8 cellular contexts compared by ENCODE assay signal in the genomic region with DNA sequence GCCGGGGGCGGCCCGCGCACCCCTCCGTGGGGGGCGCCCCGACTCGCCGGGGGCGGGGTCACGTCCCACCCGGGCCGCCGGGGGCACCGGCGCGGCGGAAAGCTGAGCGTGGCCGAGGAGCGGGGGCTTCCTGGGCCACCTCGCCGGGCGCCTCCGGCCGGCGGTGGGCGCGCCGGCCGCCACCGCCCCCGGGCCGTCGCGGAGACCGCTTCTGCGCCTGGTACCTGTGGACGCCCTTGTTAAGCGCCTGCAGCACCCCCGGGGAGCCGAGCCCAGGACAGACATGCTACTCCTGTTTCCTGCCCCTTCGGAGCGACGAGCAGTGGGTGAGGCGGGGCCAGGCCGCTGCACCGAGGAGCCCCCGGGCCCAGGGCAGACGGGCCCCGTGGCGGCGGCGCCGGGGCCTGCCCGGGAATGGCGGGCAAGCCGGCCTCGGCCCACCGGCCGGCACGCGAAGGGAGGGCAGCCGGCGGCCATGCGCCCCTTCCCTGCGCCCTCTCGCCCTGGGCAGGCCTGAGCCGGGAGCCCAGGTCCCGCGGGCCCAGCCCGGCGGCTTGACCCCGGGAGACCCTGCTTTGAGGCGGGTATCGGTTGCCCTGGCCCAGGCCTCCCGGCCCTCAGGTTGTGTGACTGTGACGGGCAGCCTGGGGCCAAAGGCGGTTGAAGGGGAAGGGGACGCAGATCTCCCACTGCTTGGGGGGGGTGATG. TPM values are rescaled to one million over a fixed set of nuclear protein-coding genes. Genes with fewer than 3 reads are reported as not detected.
DNase-seq lines count a peak whose midpoint lies in the region; ATAC-seq and TF ChIP-seq lines count a peak whose summit lies in the region.

No MANE protein-coding gene starts in this region.

- ATAC-seq in GM19463 (IDR thresholded peaks at IDR 0.05; ENCODE audit: unreplicated experiment) (peak; percentile 3), memory B cell (ENCODE audit: low read depth) (peak; percentile 1)
- ATAC-seq in stimulated activated memory B cell treated with anti-CD40 and anti-IgM and Interleukin-4, amounts not matched to agents 10 μg/mL and 1 μg/mL and 100 μg/mL, for 72 hours: peak; percentile 26

- H3K4me1 Mint-ChIP-seq in memory B cell (peaks cover 34% of the 10 kb centered on the region), endothelial cell (ENCODE audit: unreplicated experiment) (peaks cover 17% of the 10 kb centered on the region)
- H3K4me1 Mint-ChIP-seq in stimulated activated memory B cell treated with anti-CD40 and anti-IgM and Interleukin-4, amounts not matched to agents 10 μg/mL and 1 μg/mL and 100 μg/mL, for 72 hours: peaks cover 51% of the 10 kb centered on the region

- H3K27me3 Mint-ChIP-seq in memory B cell (no peaks in the 10 kb centered on the region), endothelial cell (ENCODE audit: unreplicated experiment) (peaks cover 8% of the 10 kb centered on the region)
- H3K27me3 Mint-ChIP-seq in stimulated activated memory B cell treated with anti-CD40 and anti-IgM and Interleukin-4, amounts not matched to agents 10 μg/mL and 1 μg/mL and 100 μg/mL, for 72 hours: no peaks in the 10 kb centered on the region

- peak overlapping the region; percentile 90 to 99 (median 94) for H3K27ac ChIP-seq in BLaER1 treated with 17β-estradiol and CSF1 and Interleukin-3, amounts not matched to agents 10 nM and 100 nM
- H3K27ac ChIP-seq in HUES48 (ENCODE audit: low read depth, low read length): peak overlapping the region; percentile 94
- peak overlapping the region; percentile 91 for H3K27ac ChIP-seq in ectodermal cell (ENCODE audit: insufficient read depth, low read depth, low read length, poor library complexity, severe bottlenecking)

- DNase-seq in activated CD4-positive, alpha-beta T cell treated with anti-CD3 and anti-CD28 coated beads, Interleukin-2, amount 50 U/mL, for 4 hours: peak; percentile 36 to 38
- peak; percentile 49 to 67 for DNase-seq in memory B cell (ENCODE audit: low spot score in 2 of 2)
- no peak for DNase-seq in endothelial cell (ENCODE audit: low spot score)

- no peaks in the 10 kb centered on the region for H3K9me3 ChIP-seq in BLaER1 treated with 17β-estradiol and CSF1 and Interleukin-3, amounts not matched to agents 10 nM and 100 nM (replicated peaks in 1 of 11)
- no peaks in the 10 kb centered on the region for H3K9me3 ChIP-seq in HUES48 (ENCODE audit: control insufficient read depth, insufficient read depth, low read length)
- no peaks in the 10 kb centered on the region for H3K9me3 ChIP-seq in ectodermal cell (ENCODE audit: control insufficient read depth, low read length)

- H3K4me1 ChIP-seq in BLaER1 treated with 17β-estradiol and CSF1 and Interleukin-3, amounts not matched to agents 10 nM and 100 nM: peaks cover 20 to 62% (median 37%) of the 10 kb centered on the region in 10 experiments
- H3K4me1 ChIP-seq in HUES48 (ENCODE audit: control insufficient read depth, insufficient read depth, low read length) (peaks cover 15% of the 10 kb centered on the region), ectodermal cell (ENCODE audit: control insufficient read depth, insufficient read depth, low read length) (no peaks in the 10 kb centered on the region)

- H3K27ac Mint-ChIP-seq in memory B cell (peak overlapping the region; percentile 87), endothelial cell (ENCODE audit: unreplicated experiment) (no peak overlapping the region)
- H3K27ac Mint-ChIP-seq in stimulated activated memory B cell treated with anti-CD40 and anti-IgM and Interleukin-4, amounts not matched to agents 10 μg/mL and 1 μg/mL and 100 μg/mL, for 72 hours: peak overlapping the region; percentile 88

- H3K9ac ChIP-seq in BLaER1 treated with 17β-estradiol and CSF1 and Interleukin-3, amounts not matched to agents 10 nM and 100 nM: peak overlapping the region; percentile 85 to 98 (median 91)
- peak overlapping the region; percentile 93 for H3K9ac ChIP-seq in HUES48 (ENCODE audit: low read depth, low read length)

- 1% methylated on average over 80 of the region's 80 CpGs for WGBS in ectodermal cell, 2 experiments

- peak overlapping the region; percentile 88 for H3K4me3 Mint-ChIP-seq in memory B cell
- H3K4me3 Mint-ChIP-seq in stimulated activated memory B cell treated with anti-CD40 and anti-IgM and Interleukin-4, amounts not matched to agents 10 μg/mL and 1 μg/mL and 100 μg/mL, for 72 hours: peak overlapping the region; percentile 71
- no peak overlapping the region for H3K4me3 Mint-ChIP-seq in endothelial cell (ENCODE audit: unreplicated experiment)

- H3K9me3 Mint-ChIP-seq in memory B cell (no peaks in the 10 kb centered on the region), endothelial cell (ENCODE audit: unreplicated experiment) (no peaks in the 10 kb centered on the region)
- H3K9me3 Mint-ChIP-seq in stimulated activated memory B cell treated with anti-CD40 and anti-IgM and Interleukin-4, amounts not matched to agents 10 μg/mL and 1 μg/mL and 100 μg/mL, for 72 hours: no peaks in the 10 kb centered on the region

- H3K4me2 ChIP-seq in BLaER1 treated with 17β-estradiol and CSF1 and Interleukin-3, amounts not matched to agents 10 nM and 100 nM: peak overlapping the region; percentile 93 to 99 (median 97)

- H3K36me3 Mint-ChIP-seq in memory B cell (peaks cover 5% of the 10 kb centered on the region), endothelial cell (ENCODE audit: low read depth, unreplicated experiment) (peaks cover 3% of the 10 kb centered on the region)
- H3K36me3 Mint-ChIP-seq in stimulated activated memory B cell treated with anti-CD40 and anti-IgM and Interleukin-4, amounts not matched to agents 10 μg/mL and 1 μg/mL and 100 μg/mL, for 72 hours: peaks cover 5% of the 10 kb centered on the region

- peaks cover 4 to 16% (median 12%) of the 10 kb centered on the region in 11 experiments; a peak in 17 of 22 replicates for H3K36me3 ChIP-seq in BLaER1 treated with 17β-estradiol and CSF1 and Interleukin-3, amounts not matched to agents 10 nM and 100 nM
- peaks cover 8% of the 10 kb centered on the region; the same call in 1 of the 2 replicates for H3K36me3 ChIP-seq in HUES48 (ENCODE audit: control insufficient read depth, insufficient read depth, low read length)
- H3K36me3 ChIP-seq in ectodermal cell (ENCODE audit: control insufficient read depth, insufficient read depth, low read length): no peaks in the 10 kb centered on the region

- H3K4me3 ChIP-seq in BLaER1 treated with 17β-estradiol and CSF1 and Interleukin-3, amounts not matched to agents 10 nM and 100 nM: peak overlapping the region; percentile 51 to 75 (median 66)
- H3K4me3 ChIP-seq in HUES48 (ENCODE audit: low read depth, low read length) (peak overlapping the region; percentile 79), ectodermal cell (ENCODE audit: insufficient read depth, low read depth, low read length) (peak overlapping the region; percentile 56)

- TF ChIP-seq CTCF in endothelial cell (IDR thresholded peaks at IDR 0.05; ENCODE audit: unreplicated experiment): no peak

- H4K20me1 ChIP-seq in BLaER1 treated with 17β-estradiol and CSF1 and Interleukin-3, amounts not matched to agents 10 nM and 100 nM: peaks cover 12 to 40% (median 30%) of the 10 kb centered on the region in 11 experiments; a peak in 20 of 22 replicates

- peaks cover 17 to 38% (median 31%) of the 10 kb centered on the region in 11 experiments for H3K27me3 ChIP-seq in BLaER1 treated with 17β-estradiol and CSF1 and Interleukin-3, amounts not matched to agents 10 nM and 100 nM
- H3K27me3 ChIP-seq in HUES48 (ENCODE audit: control insufficient read depth, insufficient read depth, low read length) (peaks cover 6% of the 10 kb centered on the region; the same call in 1 of the 2 replicates), ectodermal cell (ENCODE audit: control insufficient read depth, insufficient read depth, low read length, poor library complexity, severe bottlenecking) (peaks cover 8% of the 10 kb centered on the region)

RNA-seq across cellular contexts. Expression of a gene that starts 0.8 kb away (rescaled TPM):
- 58.6 TPM for polyA plus RNA-seq in ectodermal cell (2013, experiment 1 of 4)
- polyA plus RNA-seq in ectodermal cell (2013, experiment 2 of 4): 63.9 TPM
- polyA plus RNA-seq in ectodermal cell (2013, experiment 3 of 4): 45.7 TPM
- 54.1 TPM for polyA plus RNA-seq in ectodermal cell (2013, experiment 4 of 4)
- 76.9 TPM for total RNA-seq in endothelial cell (ENCODE audit: unreplicated experiment)
